Comparison of ENCODE assay signal across 23 cellular contexts in the genomic region with DNA sequence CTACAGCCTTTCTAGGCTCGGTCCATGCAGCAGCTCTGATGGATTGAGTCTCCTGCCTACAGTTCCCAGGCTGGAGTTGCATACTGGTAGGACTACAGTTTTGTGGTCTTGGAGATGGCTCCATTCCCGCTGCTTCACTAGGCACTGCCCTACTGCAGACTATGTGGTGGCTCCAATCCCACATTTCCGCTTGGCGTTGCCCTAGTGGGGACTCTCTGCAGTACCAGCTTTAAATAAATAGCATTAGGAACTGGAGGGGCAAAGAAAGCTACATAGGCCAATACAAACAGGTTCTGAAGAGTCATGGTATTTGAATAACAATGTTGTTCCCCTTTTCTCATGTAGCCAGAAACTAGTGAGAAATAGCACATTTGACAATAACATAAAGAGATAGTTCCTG.
"Had no signal": no experiment of that assay in that cellular context is flagged by ENCODE, and none has a peak within 500 bp of the region (broad histone marks: within the 10 kb centered on the region; RNA-seq: fewer than 3 reads in every experiment).

No MANE protein-coding gene starts in this region.

- H3K9me3 ChIP-seq: gastrocnemius medialis, heart left ventricle, ovary, thoracic aorta, tibial nerve, upper lobe of left lung had no signal

- DNase-seq: cortex of kidney; foreskin fibroblast; gastrocnemius medialis; heart left ventricle; kidney; natural killer cell; occipital lobe; ovary; stimulated activated CD4-positive, alpha-beta T cell treated with anti-CD3 and anti-CD28 coated beads, Interleukin-12 subunit alpha, Interleukin-12 subunit beta, amount 100 ng/mL, for 4 hours; stimulated activated CD4-positive, alpha-beta T cell treated with anti-CD3 and anti-CD28 coated beads, Interleukin-1b, Interleukin-23, amount 100 ng/mL, for 48 hours; stimulated activated CD4-positive, alpha-beta T cell treated with anti-CD3 and anti-CD28 coated beads, Interleukin-4, amount 100 ng/mL, for 1 hour; stimulated activated CD8-positive, alpha-beta memory T cell treated with anti-CD3 and anti-CD28 coated beads, Interleukin-4, amount 100 ng/mL, for 48 hours; stimulated activated naive CD8-positive, alpha-beta T cell treated with anti-CD3 and anti-CD28 coated beads, Interleukin-15, Interleukin-2, amounts not matched to agents 100 U/mL and 50 U/mL, for 24 hours had no signal

- H3K4me1 ChIP-seq: gastrocnemius medialis, tibial nerve had no signal

- H3K4me2 ChIP-seq: hepatocyte, smooth muscle cell had no signal

- H3K4me3 ChIP-seq: gastrocnemius medialis, heart left ventricle, hepatocyte, lung, ovary, smooth muscle cell, thoracic aorta, tibial nerve, upper lobe of left lung had no signal

- H2AFZ ChIP-seq: hepatocyte had no signal

- H3K79me2 ChIP-seq: hepatocyte had no signal

- H3K36me3 ChIP-seq: gastrocnemius medialis, heart left ventricle, ovary, thoracic aorta, upper lobe of left lung had no signal

- ATAC-seq: esophagus mucosa; gastrocnemius medialis; heart left ventricle; left lobe of liver; natural killer cell; sciatic nerve; stimulated activated naive CD8-positive, alpha-beta T cell treated with anti-CD3 and anti-CD28 coated beads, Interleukin-15, Interleukin-2, amounts not matched to agents 100 U/mL and 50 U/mL, for 24 hours had no signal

- H3K27ac Mint-ChIP-seq: memory B cell, natural killer cell had no signal

- H3K9me3 Mint-ChIP-seq: memory B cell, natural killer cell had no signal

- H3K27ac ChIP-seq: gastrocnemius medialis, heart left ventricle, hepatocyte, ovary, thoracic aorta, tibial nerve, upper lobe of left lung had no signal

- H3K4me3 Mint-ChIP-seq: memory B cell, natural killer cell had no signal

- H3K36me3 Mint-ChIP-seq: natural killer cell had no signal

- H3K27me3 ChIP-seq: gastrocnemius medialis, heart left ventricle, hepatocyte, ovary, tibial nerve, upper lobe of left lung had no signal
